Comparison of ENCODE assay signal across 8 cellular contexts in the genomic region with DNA sequence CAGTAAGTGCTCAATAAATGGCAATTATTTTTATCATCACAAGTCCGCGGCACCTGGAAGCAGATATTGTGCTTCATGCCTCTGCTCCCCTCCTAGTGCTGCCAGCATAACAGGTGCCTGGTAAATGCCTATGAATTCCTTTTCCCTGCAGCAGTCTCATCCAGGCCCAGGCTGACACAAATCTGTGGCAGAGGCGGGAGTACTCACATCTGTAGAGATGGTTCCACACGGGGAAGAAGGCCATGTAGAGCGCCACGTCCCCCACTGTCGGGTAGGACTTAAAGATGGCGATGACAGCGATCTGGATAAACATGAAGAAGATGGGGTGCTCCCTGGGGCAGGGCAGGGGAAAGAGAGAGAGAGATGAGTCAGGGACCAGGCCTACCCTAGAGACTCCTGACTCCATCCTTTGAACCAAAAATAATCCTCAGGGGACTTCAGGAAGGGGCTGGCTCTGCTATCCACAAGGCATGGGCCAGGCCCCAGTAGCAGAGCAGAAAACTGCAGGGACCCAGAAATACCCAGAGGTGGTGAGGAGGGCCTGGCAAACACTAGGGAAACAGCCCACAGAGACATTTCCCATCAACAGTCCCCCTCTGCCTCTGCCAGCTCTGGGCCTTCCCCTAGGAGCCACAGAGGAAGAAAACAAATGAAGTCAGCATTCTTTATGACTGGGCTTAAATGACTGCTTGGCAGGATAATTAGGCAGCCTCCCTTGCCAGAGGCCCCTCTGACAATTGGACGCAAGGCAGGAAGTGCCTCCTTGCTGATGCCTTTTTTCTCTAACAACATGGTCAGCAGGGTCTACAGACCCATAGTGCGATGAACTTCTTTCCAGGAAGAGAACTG.
DNase-seq lines count a peak whose midpoint lies in the region; TF ChIP-seq lines count a peak whose summit lies in the region.

No MANE protein-coding gene starts in this region.

- H3K27ac ChIP-seq in SK-N-MC (peak overlapping the region; percentile 79), rectal smooth muscle tissue (ENCODE audit: low read depth, low read length) (peak overlapping the region; percentile 6)

- H3K9ac ChIP-seq in SK-N-MC (ENCODE audit: insufficient read length) = no peak overlapping the region
- no peak overlapping the region for H3K9ac ChIP-seq in rectal smooth muscle tissue (ENCODE audit: low read length)

- DNase-seq in GM20000 (ENCODE audit: low spot score) = peak; percentile 25
- DNase-seq in SK-N-MC (ENCODE audit: low read depth, low spot score) = no peak
- peak; percentile 75 for DNase-seq in fibroblast of peridontal ligament (ENCODE audit: extremely low read depth)
- DNase-seq in NCI-H1930 (lab: John Stamatoyannopoulos, UW) = no peak
- no peak for DNase-seq in ecto neural progenitor cell (ENCODE audit: low spot score)
- DNase-seq in NCI-H526 treated with DMSO at 0.1 percent for 48 hours (lab: John Stamatoyannopoulos, UW) = no peak
- no peak for DNase-seq in NCI-H345 treated with DMSO at 0.1 percent for 48 hours (lab: John Stamatoyannopoulos, UW; ENCODE audit: unreplicated experiment)

- no peak for TF ChIP-seq CTCF in GM20000 (IDR thresholded peaks at IDR 0.05; ENCODE audit: extremely low read depth, missing control alignments)

- H3K27me3 ChIP-seq in rectal smooth muscle tissue (ENCODE audit: control insufficient read depth, insufficient read depth, low read length) = no peaks in the 10 kb centered on the region

- H3K36me3 ChIP-seq in SK-N-MC (ENCODE audit: insufficient read depth, low read length) (peaks cover 6% of the 10 kb centered on the region), rectal smooth muscle tissue (ENCODE audit: control insufficient read depth, insufficient read depth, low read length) (peaks cover 10% of the 10 kb centered on the region)

- H3K9me3 ChIP-seq in SK-N-MC (ENCODE audit: low read depth, low read length) = no peaks in the 10 kb centered on the region

- H3K4me3 ChIP-seq in SK-N-MC (peak overlapping the region; percentile 36; the same call in 1 of the 2 replicates), rectal smooth muscle tissue (ENCODE audit: low read length) (no peak overlapping the region)

- no peaks in the 10 kb centered on the region for H3K4me1 ChIP-seq in rectal smooth muscle tissue (ENCODE audit: control insufficient read depth, insufficient read depth, low read length)

Comparison
In these comparisons a context has a peak if more than half of its experiments do, and no peak if none do; other contexts are left out.
1. DNase-seq: peak in GM20000 (single experiment) and fibroblast of peridontal ligament (single experiment); none in SK-N-MC (single experiment), NCI-H1930 (0 of 2), ecto neural progenitor cell (single experiment), NCI-H526 treated with DMSO at 0.1 percent for 48 hours (single experiment) and NCI-H345 treated with DMSO at 0.1 percent for 48 hours (single experiment).